10 cellular contexts compared by ENCODE assay signal in the genomic region with DNA sequence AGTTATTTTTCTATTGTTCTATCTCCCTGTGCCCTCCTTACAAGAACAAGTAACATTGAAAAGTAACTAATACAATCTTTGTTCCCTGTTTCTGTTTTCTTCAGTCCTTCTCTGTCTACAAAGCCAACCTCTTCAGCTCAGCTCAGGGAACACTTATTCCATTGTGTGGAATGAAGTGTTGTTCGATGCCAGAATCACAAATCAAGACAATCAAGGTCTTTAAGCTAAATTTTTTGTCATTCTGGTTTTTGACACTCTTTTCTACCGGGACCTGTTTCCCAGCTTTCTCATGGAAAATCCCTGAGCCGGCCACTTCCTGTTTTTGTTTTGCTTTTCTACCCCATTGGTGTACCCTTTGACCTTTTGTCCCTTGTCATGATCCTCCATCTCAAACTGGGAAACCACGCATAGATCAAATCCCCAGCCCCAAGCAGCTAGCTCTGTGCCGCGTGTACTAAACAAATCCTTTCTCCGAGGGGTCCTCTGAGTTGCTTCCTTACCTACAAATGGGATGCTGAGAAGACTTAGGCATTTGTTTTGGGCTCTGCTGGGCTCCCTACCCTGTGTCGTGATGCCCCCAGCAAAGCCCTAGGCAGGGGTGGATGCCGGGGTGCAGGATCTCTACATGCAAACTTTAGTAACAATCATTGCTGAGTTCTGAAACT.
DNase-seq lines count a peak whose midpoint lies in the region; ATAC-seq and TF ChIP-seq lines count a peak whose summit lies in the region.
"Had no signal": no experiment of that assay in that cellular context is flagged by ENCODE, and none has a peak within 500 bp of the region (broad histone marks: within the 10 kb centered on the region; RNA-seq: fewer than 3 reads in every experiment).

No MANE protein-coding gene starts in this region.

- peaks cover 84% of the 10 kb centered on the region for H3K4me1 Mint-ChIP-seq in activated T-cell treated with anti-CD3 and anti-CD28 coated beads, Interleukin-2, amount 50 U/mL, for 24 hours (ENCODE audit: low read depth)
- H3K4me1 Mint-ChIP-seq in memory B cell (peaks cover 33% of the 10 kb centered on the region), type B pancreatic cell (ENCODE audit: unreplicated experiment) (peaks cover 47% of the 10 kb centered on the region)

- peak overlapping the region; percentile 81 for H3K27ac Mint-ChIP-seq in activated T-cell treated with anti-CD3 and anti-CD28 coated beads, Interleukin-2, amount 50 U/mL, for 24 hours
- peak overlapping the region; percentile 74 for H3K27ac Mint-ChIP-seq in memory B cell
- peak overlapping the region; percentile 83 for H3K27ac Mint-ChIP-seq in type B pancreatic cell

- H3K9me3 ChIP-seq in MG63: no peaks in the 10 kb centered on the region
- H3K9me3 ChIP-seq: BLaER1 had no signal

- H3K27me3 Mint-ChIP-seq in activated T-cell treated with anti-CD3 and anti-CD28 coated beads, Interleukin-2, amount 50 U/mL, for 24 hours: no peaks in the 10 kb centered on the region
- H3K27me3 Mint-ChIP-seq in memory B cell: no peaks in the 10 kb centered on the region
- no peaks in the 10 kb centered on the region for H3K27me3 Mint-ChIP-seq in type B pancreatic cell

- no peak overlapping the region for H3K4me3 Mint-ChIP-seq in activated T-cell treated with anti-CD3 and anti-CD28 coated beads, Interleukin-2, amount 50 U/mL, for 24 hours
- H3K4me3 Mint-ChIP-seq in memory B cell: peak overlapping the region; percentile 6
- peak overlapping the region; percentile 15 for H3K4me3 Mint-ChIP-seq in type B pancreatic cell

- no peak for ATAC-seq in memory B cell (ENCODE audit: low read depth)
- ATAC-seq in GM18870 (IDR thresholded peaks at IDR 0.05; ENCODE audit: unreplicated experiment): no peak

- H3K36me3 ChIP-seq in MG63: peaks cover 2% of the 10 kb centered on the region; the same call in 1 of the 2 replicates
- H3K36me3 ChIP-seq: BLaER1 had no signal

- TF ChIP-seq CTCF in type B pancreatic cell (conservative IDR thresholded peaks at IDR 0.05): no peak

- H3K9me3 Mint-ChIP-seq in activated T-cell treated with anti-CD3 and anti-CD28 coated beads, Interleukin-2, amount 50 U/mL, for 24 hours: no peaks in the 10 kb centered on the region
- peaks cover 1% of the 10 kb centered on the region for H3K9me3 Mint-ChIP-seq in memory B cell
- H3K9me3 Mint-ChIP-seq in type B pancreatic cell: no peaks in the 10 kb centered on the region

- no peak overlapping the region for H3K4me3 ChIP-seq in MG63
- H3K4me3 ChIP-seq: BLaER1 had no signal

- no peaks in the 10 kb centered on the region for H3K27me3 ChIP-seq in MG63
- H3K27me3 ChIP-seq: BLaER1 had no signal

- no peak for DNase-seq in activated T-cell treated with anti-CD3 and anti-CD28 coated beads, Interleukin-2, amount 50 U/mL, for 24 hours
- DNase-seq in activated T-cell treated with anti-CD3 and anti-CD28 coated beads for 4 hours: no peak
- DNase-seq in caudate nucleus (lab: John Stamatoyannopoulos, UW): peak in 1 of 61 donors; percentile 23
- no peak for DNase-seq in memory B cell (ENCODE audit: low spot score in 2 of 2)
- no peak for DNase-seq in type B pancreatic cell (ENCODE audit: extremely low spot score, unreplicated experiment)
- DNase-seq in NCI-H524 (lab: John Stamatoyannopoulos, UW): no peak
- DNase-seq in MG63: no peak
- DNase-seq: activated CD4-positive, alpha-beta T cell treated with anti-CD3 and anti-CD28 coated beads, Interleukin-2, amount 50 U/mL, for 4 hours had no signal

- peaks cover 2% of the 10 kb centered on the region for H3K36me3 Mint-ChIP-seq in activated T-cell treated with anti-CD3 and anti-CD28 coated beads, Interleukin-2, amount 50 U/mL, for 24 hours (ENCODE audit: low read depth)
- H3K36me3 Mint-ChIP-seq in memory B cell (no peaks in the 10 kb centered on the region), type B pancreatic cell (no peaks in the 10 kb centered on the region)

- H3K27ac ChIP-seq in caudate nucleus (ENCODE audit: low read depth, low read length): peak overlapping the region; percentile 81
- H3K27ac ChIP-seq: BLaER1 had no signal
